ENCODE assay signal across 31 cellular contexts in the genomic region with DNA sequence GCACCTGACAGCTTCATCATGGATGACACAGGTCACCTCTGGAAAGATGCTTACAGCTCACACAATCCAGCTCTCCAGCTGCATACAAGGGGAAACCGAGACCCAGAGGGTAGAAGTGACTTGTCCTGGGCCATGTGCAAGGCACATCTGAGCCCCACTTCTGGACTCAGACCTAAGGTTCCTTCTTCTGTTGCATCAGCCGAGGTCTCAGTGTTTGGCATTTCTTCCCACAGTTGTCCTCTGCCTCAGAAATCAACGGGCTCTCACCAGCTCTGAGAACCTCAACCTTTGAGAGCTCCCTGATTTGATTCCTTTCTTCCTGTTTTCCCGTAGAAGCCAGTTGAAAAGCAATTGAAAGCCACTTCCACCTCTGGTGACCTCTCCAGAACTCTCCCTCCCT. TPM values are rescaled to one million over a fixed set of nuclear protein-coding genes. Genes with fewer than 3 reads are reported as not detected.
"Had no signal": no experiment of that assay in that cellular context is flagged by ENCODE, and none has a peak within 500 bp of the region (broad histone marks: within the 10 kb centered on the region; RNA-seq: fewer than 3 reads in every experiment).

No MANE protein-coding gene starts in this region.

- H3K36me3 Mint-ChIP-seq: activated CD4-positive, alpha-beta memory T cell treated with anti-CD3 and anti-CD28 coated beads for 36 hours; activated CD8-positive, alpha-beta memory T cell treated with anti-CD3 and anti-CD28 coated beads, Interleukin-2, amount 10 ng/mL, durations not matched to agents 7 days and 5 days; activated naive CD4-positive, alpha-beta T cell treated with anti-CD3 and anti-CD28 coated beads, Interleukin-2, amount 50 U/mL, for 24 hours; activated naive CD8-positive, alpha-beta T cell treated with anti-CD3 and anti-CD28 coated beads for 36 hours had no signal

- H3K36me3 ChIP-seq: adrenal gland, WERI-Rb-1 had no signal

- H3K27ac Mint-ChIP-seq: activated B cell treated with CpG ODN at 0.5 μM for 24 hours; activated CD4-positive, alpha-beta memory T cell treated with anti-CD3 and anti-CD28 coated beads for 36 hours; activated CD4-positive, alpha-beta T cell treated with anti-CD3 and anti-CD28 coated beads, Interleukin-2, amount 10 ng/mL, durations not matched to agents 24 days and 14 days; activated CD8-positive, alpha-beta memory T cell treated with anti-CD3 and anti-CD28 coated beads, Interleukin-2, amount 10 ng/mL, durations not matched to agents 7 days and 5 days; activated CD8-positive, alpha-beta T cell treated with anti-CD3 and anti-CD28 coated beads, Interleukin-2, amount 10 ng/mL, durations not matched to agents 7 days and 5 days; activated naive CD4-positive, alpha-beta T cell treated with anti-CD3 and anti-CD28 coated beads for 36 hours; activated naive CD4-positive, alpha-beta T cell treated with anti-CD3 and anti-CD28 coated beads, Interleukin-2, amount 50 U/mL, for 24 hours; activated naive CD8-positive, alpha-beta T cell treated with anti-CD3 and anti-CD28 coated beads for 36 hours; activated naive CD8-positive, alpha-beta T cell treated with anti-CD3 and anti-CD28 coated beads, Interleukin-2, amount 50 U/mL, for 24 hours; activated T-helper 1 cell treated with anti-CD3 and anti-CD28 coated beads, Interleukin-12 subunit alpha, Interleukin-12 subunit beta, Interleukin-2, Interleukin-4 antibody, amounts not matched to agents 30 ng/mL and 10 ng/mL and 1 ng/mL, durations not matched to agents 14 hours and 24 hours and 36 hours; activated T-helper 2 cell treated with anti-CD3 and anti-CD28 coated beads, Interferon-gamma antibody, Interleukin-2, Interleukin-4, amounts not matched to agents 10 μg/mL and 5 μg/mL and 100 μg/mL, durations not matched to agents 14 hours and 24 hours and 36 hours; endodermal cell; T-helper 1 cell treated with Interleukin-12 subunit alpha and Interleukin-12 subunit beta and Interleukin-4 antibody, amounts not matched to agents 30 μg/mL and 1 μg/mL, for 36 hours; T-helper 2 cell treated with Interferon-gamma antibody and Interleukin-4, amounts not matched to agents 5 μg/mL and 100 μg/mL, for 36 hours had no signal

- FAIRE-seq: colon, frontal cortex had no signal

- H3K4me3 ChIP-seq: adrenal gland, body of pancreas had no signal

- H3K27ac ChIP-seq: body of pancreas, WERI-Rb-1 had no signal

- H3K4me3 Mint-ChIP-seq: activated B cell treated with CpG ODN at 0.5 μM for 24 hours; activated CD4-positive, alpha-beta memory T cell treated with anti-CD3 and anti-CD28 coated beads for 36 hours; activated CD4-positive, alpha-beta T cell treated with anti-CD3 and anti-CD28 coated beads, Interleukin-2, amount 10 ng/mL, durations not matched to agents 24 days and 14 days; activated CD8-positive, alpha-beta memory T cell treated with anti-CD3 and anti-CD28 coated beads, Interleukin-2, amount 10 ng/mL, durations not matched to agents 7 days and 5 days; activated CD8-positive, alpha-beta T cell treated with anti-CD3 and anti-CD28 coated beads, Interleukin-2, amount 10 ng/mL, durations not matched to agents 7 days and 5 days; activated naive CD4-positive, alpha-beta T cell treated with anti-CD3 and anti-CD28 coated beads for 36 hours; activated naive CD4-positive, alpha-beta T cell treated with anti-CD3 and anti-CD28 coated beads, Interleukin-2, amount 50 U/mL, for 24 hours; activated naive CD8-positive, alpha-beta T cell treated with anti-CD3 and anti-CD28 coated beads for 36 hours; activated naive CD8-positive, alpha-beta T cell treated with anti-CD3 and anti-CD28 coated beads, Interleukin-2, amount 50 U/mL, for 24 hours; activated T-helper 1 cell treated with anti-CD3 and anti-CD28 coated beads, Interleukin-12 subunit alpha, Interleukin-12 subunit beta, Interleukin-2, Interleukin-4 antibody, amounts not matched to agents 30 ng/mL and 10 ng/mL and 1 ng/mL, durations not matched to agents 14 hours and 24 hours and 36 hours; endodermal cell; T-helper 1 cell treated with Interleukin-12 subunit alpha and Interleukin-12 subunit beta and Interleukin-4 antibody, amounts not matched to agents 30 μg/mL and 1 μg/mL, for 36 hours; T-helper 2 cell treated with Interferon-gamma antibody and Interleukin-4, amounts not matched to agents 5 μg/mL and 100 μg/mL, for 36 hours had no signal

- H3K4me1 Mint-ChIP-seq: activated B cell treated with CpG ODN at 0.5 μM for 24 hours; activated CD4-positive, alpha-beta T cell treated with anti-CD3 and anti-CD28 coated beads, Interleukin-2, amount 10 ng/mL, durations not matched to agents 24 days and 14 days; activated CD8-positive, alpha-beta memory T cell treated with anti-CD3 and anti-CD28 coated beads, Interleukin-2, amount 10 ng/mL, durations not matched to agents 7 days and 5 days; activated naive CD4-positive, alpha-beta T cell treated with anti-CD3 and anti-CD28 coated beads, Interleukin-2, amount 50 U/mL, for 24 hours; activated naive CD8-positive, alpha-beta T cell treated with anti-CD3 and anti-CD28 coated beads for 36 hours; activated naive CD8-positive, alpha-beta T cell treated with anti-CD3 and anti-CD28 coated beads, Interleukin-2, amount 50 U/mL, for 24 hours; endodermal cell had no signal

- H3K27me3 ChIP-seq: adrenal gland, body of pancreas had no signal

- ATAC-seq: activated CD4-positive, CD25-positive, alpha-beta regulatory T cell treated with anti-CD3 and anti-CD28 coated beads, Interleukin-2, amount 50 U/mL, for 24 hours; activated CD8-positive, alpha-beta memory T cell treated with anti-CD3 and anti-CD28 coated beads, Interleukin-2, amount 10 ng/mL, durations not matched to agents 7 days and 5 days; activated CD8-positive, alpha-beta T cell treated with anti-CD3 and anti-CD28 coated beads, Interleukin-2, amount 10 ng/mL, durations not matched to agents 7 days and 5 days; activated naive CD8-positive, alpha-beta T cell treated with anti-CD3 and anti-CD28 coated beads, Interleukin-2, amount 50 U/mL, for 24 hours; body of pancreas; esophagus mucosa had no signal

- DNase-seq: activated B cell treated with CpG ODN at 0.5 μM for 24 hours; activated CD4-positive, alpha-beta memory T cell treated with anti-CD3 and anti-CD28 coated beads for 36 hours; activated CD4-positive, alpha-beta T cell treated with anti-CD3 and anti-CD28 coated beads, Interleukin-2, amount 10 ng/mL, durations not matched to agents 24 days and 14 days; activated CD8-positive, alpha-beta memory T cell treated with anti-CD3 and anti-CD28 coated beads, Interleukin-2, amount 10 ng/mL, durations not matched to agents 7 days and 5 days; activated CD8-positive, alpha-beta memory T cell treated with anti-CD3 and anti-CD28 coated beads, Interleukin-2, amount 50 U/mL, for 4 hours; activated CD8-positive, alpha-beta T cell treated with anti-CD3 and anti-CD28 coated beads, Interleukin-2, amount 10 ng/mL, durations not matched to agents 7 days and 5 days; activated effector memory CD4-positive, alpha-beta T cell treated with anti-CD3 and anti-CD28 coated beads, Interleukin-2, amount 50 U/mL, for 16 hours; activated naive CD4-positive, alpha-beta T cell treated with anti-CD3 and anti-CD28 coated beads for 36 hours; activated naive CD8-positive, alpha-beta T cell treated with anti-CD3 and anti-CD28 coated beads for 36 hours; activated naive CD8-positive, alpha-beta T cell treated with anti-CD3 and anti-CD28 coated beads, Interleukin-2, amount 50 U/mL, for 24 hours; activated T-cell treated with anti-CD3 and anti-CD28 coated beads, Interleukin-2, amount 50 U/mL, for 1 hour; activated T-cell treated with anti-CD3 and anti-CD28 coated beads, Interleukin-2, amount 50 U/mL, for 48 hours; adrenal gland; amygdala; aorta; body of pancreas; caudate nucleus; effector memory CD4-positive, alpha-beta T cell; foreskin fibroblast; T1000 had no signal

- H3K27me3 Mint-ChIP-seq: activated CD4-positive, alpha-beta T cell treated with anti-CD3 and anti-CD28 coated beads, Interleukin-2, amount 10 ng/mL, durations not matched to agents 24 days and 14 days; activated naive CD8-positive, alpha-beta T cell treated with anti-CD3 and anti-CD28 coated beads for 36 hours; activated naive CD8-positive, alpha-beta T cell treated with anti-CD3 and anti-CD28 coated beads, Interleukin-2, amount 50 U/mL, for 24 hours had no signal

- H3K9me3 ChIP-seq: adrenal gland, body of pancreas had no signal

- H3K9me3 Mint-ChIP-seq: activated B cell treated with CpG ODN at 0.5 μM for 24 hours; activated CD4-positive, alpha-beta memory T cell treated with anti-CD3 and anti-CD28 coated beads for 36 hours; activated CD4-positive, alpha-beta T cell treated with anti-CD3 and anti-CD28 coated beads, Interleukin-2, amount 10 ng/mL, durations not matched to agents 24 days and 14 days; activated naive CD4-positive, alpha-beta T cell treated with anti-CD3 and anti-CD28 coated beads for 36 hours; activated naive CD4-positive, alpha-beta T cell treated with anti-CD3 and anti-CD28 coated beads, Interleukin-2, amount 50 U/mL, for 24 hours; activated naive CD8-positive, alpha-beta T cell treated with anti-CD3 and anti-CD28 coated beads for 36 hours; activated naive CD8-positive, alpha-beta T cell treated with anti-CD3 and anti-CD28 coated beads, Interleukin-2, amount 50 U/mL, for 24 hours; activated T-helper 1 cell treated with anti-CD3 and anti-CD28 coated beads, Interleukin-12 subunit alpha, Interleukin-12 subunit beta, Interleukin-2, Interleukin-4 antibody, amounts not matched to agents 30 ng/mL and 10 ng/mL and 1 ng/mL, durations not matched to agents 14 hours and 24 hours and 36 hours; activated T-helper 2 cell treated with anti-CD3 and anti-CD28 coated beads, Interferon-gamma antibody, Interleukin-2, Interleukin-4, amounts not matched to agents 10 μg/mL and 5 μg/mL and 100 μg/mL, durations not matched to agents 14 hours and 24 hours and 36 hours; endodermal cell; T-helper 1 cell treated with Interleukin-12 subunit alpha and Interleukin-12 subunit beta and Interleukin-4 antibody, amounts not matched to agents 30 μg/mL and 1 μg/mL, for 36 hours; T-helper 2 cell treated with Interferon-gamma antibody and Interleukin-4, amounts not matched to agents 5 μg/mL and 100 μg/mL, for 36 hours had no signal

RNA-seq across cellular contexts. Expression of gene COL15A1, which starts 38.7 kb away (rescaled TPM):
- total RNA-seq: activated T-helper 2 cell treated with anti-CD3 and anti-CD28 coated beads, Interferon-gamma antibody, Interleukin-2, Interleukin-4, amounts not matched to agents 10 μg/mL and 5 μg/mL and 100 μg/mL, durations not matched to agents 14 hours and 24 hours and 36 hours had no signal
